8 cellular contexts compared by ENCODE assay signal in the genomic region with DNA sequence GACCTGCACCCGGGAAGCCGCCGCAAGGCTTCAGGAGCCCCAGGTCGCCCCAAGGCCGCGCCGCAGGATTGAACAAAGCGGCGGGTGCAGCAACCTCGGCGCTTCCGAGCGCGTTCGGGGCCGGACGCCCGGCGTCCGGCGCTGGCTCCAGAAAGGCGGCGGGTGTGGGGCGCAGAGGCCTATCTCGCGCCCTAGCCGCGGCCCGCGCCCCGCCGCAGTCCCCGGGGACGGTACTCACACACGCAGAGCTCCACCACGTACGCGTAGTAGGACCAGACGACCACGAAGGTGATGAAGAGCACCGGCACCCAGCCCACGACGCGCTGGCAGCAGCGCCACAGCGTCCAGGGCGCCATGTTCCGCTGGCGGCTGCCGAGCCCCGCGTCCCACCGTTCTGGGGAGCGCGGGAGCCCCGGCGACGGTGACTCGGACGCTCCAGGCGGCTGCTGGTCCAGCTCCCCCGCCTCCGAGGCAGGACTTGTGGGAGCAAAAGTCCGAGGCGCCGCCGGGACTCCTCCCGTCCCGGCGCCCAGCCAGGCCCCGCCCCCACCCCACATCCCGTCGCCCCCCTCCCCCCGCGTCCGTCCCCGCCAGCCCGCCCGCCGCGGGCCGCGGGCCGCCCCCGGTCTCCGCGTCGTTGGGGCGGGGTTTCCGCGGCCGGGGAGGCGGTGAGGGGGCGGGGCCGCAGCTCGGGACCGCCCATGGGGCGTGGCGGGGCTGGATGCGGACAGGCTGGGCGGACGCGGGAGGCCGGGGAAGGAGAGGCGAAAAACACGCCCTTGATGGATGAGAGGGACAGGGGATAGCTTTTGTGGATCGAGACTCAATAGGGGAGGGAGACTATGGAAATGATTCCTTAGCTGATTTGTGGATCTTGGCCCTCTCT. TPM values are rescaled to one million over a fixed set of nuclear protein-coding genes. Genes with fewer than 3 reads are reported as not detected.
DNase-seq lines count a peak whose midpoint lies in the region; ATAC-seq lines count a peak whose summit lies in the region.

ZDHHC20 (minus strand) TSS at position 488 of the 886 bp plus-strand sequence; CDS start at position 356, 132 bp downstream.

- DNase-seq in DMS 273 treated with DMSO at 0.1 percent for 48 hours (lab: John Stamatoyannopoulos, UW) (peak; percentile 13), HuH-7 (ENCODE audit: low spot score) (peak; percentile 75), RKO (ENCODE audit: low spot score) (peak; percentile 84), fibroblast of gingiva (ENCODE audit: low read depth) (peak; percentile 83)
- peak; percentile 83 to 87 for DNase-seq in activated T-helper 1 cell treated with anti-CD3 and anti-CD28 coated beads, Interleukin-2, amount 50 U/mL, for 16 hours (ENCODE audit: low read depth in 1 of 2, low spot score in 1 of 2)
- peak; percentile 75 to 99 (median 88) for DNase-seq in naive thymus-derived CD4-positive, alpha-beta T cell
- DNase-seq in stimulated activated naive B cell treated with anti-CD40 and anti-IgM and Interleukin-4, amounts not matched to agents 10 μg/mL and 1 μg/mL and 100 μg/mL, for 72 hours: peak; percentile 82

- H3K9me3 Mint-ChIP-seq in naive thymus-derived CD4-positive, alpha-beta T cell: peaks cover 0 to 8% (median 0%) of the 10 kb centered on the region in 11 donors
- H3K9me3 Mint-ChIP-seq in stimulated activated naive B cell treated with anti-CD40 and anti-IgM and Interleukin-4, amounts not matched to agents 10 μg/mL and 1 μg/mL and 100 μg/mL, for 72 hours: no peaks in the 10 kb centered on the region

- intact Hi-C loops in naive thymus-derived CD4-positive, alpha-beta T cell (cut with micrococcal nuclease): loop anchor here (1.0 to 10.0 kb wide), 19 partner anchors 18 to 1916 kb away; partner anchors contain the start of genes EEF1AKMT1 (in 2 of the 2), FGF9 (in 2 of the 2), MRPL57 (in 2 of the 2) and SKA3 (in 2 of the 2)

- peak; percentile 93 for ATAC-seq in GM21423 (IDR thresholded peaks at IDR 0.05; ENCODE audit: unreplicated experiment)
- peak; percentile 98 for ATAC-seq in naive thymus-derived CD4-positive, alpha-beta T cell
- ATAC-seq in stimulated activated naive B cell treated with anti-CD40 and anti-IgM and Interleukin-4, amounts not matched to agents 10 μg/mL and 1 μg/mL and 100 μg/mL, for 72 hours (replicated peaks): peak; percentile 88 to 91

- POLR2A ChIA-PET in naive thymus-derived CD4-positive, alpha-beta T cell (lab: Charles Lee): interaction anchor here (0.5 to 3.2 kb wide), 15 partner anchors 9 to 1510 kb away, joined by 3 to 21 read pairs (median 4); partner anchors contain the start of genes MICU2, MRPL57 and SKA3

- H3K27me3 ChIP-seq in naive thymus-derived CD4-positive, alpha-beta T cell (ENCODE audit: control insufficient read depth in 2 of 2, insufficient read depth in 2 of 2, low read length in 2 of 2): no peaks in the 10 kb centered on the region

- H3K27ac Mint-ChIP-seq in naive thymus-derived CD4-positive, alpha-beta T cell: peak within 1 kb of the TSS; percentile 74 to 98 (median 94)
- H3K27ac Mint-ChIP-seq in stimulated activated naive B cell treated with anti-CD40 and anti-IgM and Interleukin-4, amounts not matched to agents 10 μg/mL and 1 μg/mL and 100 μg/mL, for 72 hours: peak within 1 kb of the TSS; percentile 95

- peak within 1 kb of the TSS; percentile 90 for H3K4me3 ChIP-seq in naive thymus-derived CD4-positive, alpha-beta T cell (ENCODE audit: low read length)

- H3K27me3 Mint-ChIP-seq in naive thymus-derived CD4-positive, alpha-beta T cell: peaks cover 0 to 7% (median 0%) of the 10 kb centered on the region in 5 donors
- H3K27me3 Mint-ChIP-seq in stimulated activated naive B cell treated with anti-CD40 and anti-IgM and Interleukin-4, amounts not matched to agents 10 μg/mL and 1 μg/mL and 100 μg/mL, for 72 hours: no peaks in the 10 kb centered on the region

- H3K36me3 Mint-ChIP-seq in naive thymus-derived CD4-positive, alpha-beta T cell: peaks cover 4 to 18% (median 7%) of the 10 kb centered on the region in 5 donors
- H3K36me3 Mint-ChIP-seq in stimulated activated naive B cell treated with anti-CD40 and anti-IgM and Interleukin-4, amounts not matched to agents 10 μg/mL and 1 μg/mL and 100 μg/mL, for 72 hours: peaks cover 4 to 11% of the 10 kb centered on the region in 2 donors

- peaks cover 0 to 9% (median 0%) of the 10 kb centered on the region in 3 experiments for H3K36me3 ChIP-seq in naive thymus-derived CD4-positive, alpha-beta T cell (ENCODE audit: control insufficient read depth in 2 of 3, insufficient read depth in 3 of 3, low read length in 3 of 3)

- peak within 1 kb of the TSS; percentile 91 to 97 (median 94) for H3K4me3 Mint-ChIP-seq in naive thymus-derived CD4-positive, alpha-beta T cell
- H3K4me3 Mint-ChIP-seq in stimulated activated naive B cell treated with anti-CD40 and anti-IgM and Interleukin-4, amounts not matched to agents 10 μg/mL and 1 μg/mL and 100 μg/mL, for 72 hours: peak within 1 kb of the TSS; percentile 90 to 96

- H3K4me1 Mint-ChIP-seq in naive thymus-derived CD4-positive, alpha-beta T cell: peaks cover 27 to 55% (median 42%) of the 10 kb centered on the region in 7 donors
- peaks cover 12 to 33% of the 10 kb centered on the region in 2 donors for H3K4me1 Mint-ChIP-seq in stimulated activated naive B cell treated with anti-CD40 and anti-IgM and Interleukin-4, amounts not matched to agents 10 μg/mL and 1 μg/mL and 100 μg/mL, for 72 hours

- CTCF ChIA-PET in naive thymus-derived CD4-positive, alpha-beta T cell (lab: Charles Lee): interaction anchor here (1.1 to 2.2 kb wide), 2 partner anchors 18 to 161 kb away, joined by 3 to 16 read pairs; no protein-coding TSS in a partner anchor

- H3K4me1 ChIP-seq in naive thymus-derived CD4-positive, alpha-beta T cell (ENCODE audit: control insufficient read depth in 2 of 2, insufficient read depth in 2 of 2, low read length in 2 of 2): peaks cover 9 to 19% of the 10 kb centered on the region in 2 donors

- peak within 1 kb of the TSS; percentile 97 for H3K27ac ChIP-seq in naive thymus-derived CD4-positive, alpha-beta T cell (ENCODE audit: low read depth, low read length)

- no peaks in the 10 kb centered on the region for H3K9me3 ChIP-seq in naive thymus-derived CD4-positive, alpha-beta T cell (ENCODE audit: control insufficient read depth in 2 of 3, low read length in 3 of 3)

RNA-seq across cellular contexts. Expression of gene ZDHHC20, which starts in this region (rescaled TPM):
- total RNA-seq in naive thymus-derived CD4-positive, alpha-beta T cell: 10 to 100 TPM; 60.8 to 89.9 (median 71.7) TPM
- 10 to 100 TPM; 36.8 to 38.3 TPM for polyA plus RNA-seq in naive thymus-derived CD4-positive, alpha-beta T cell

Comparison
In these comparisons a context has a peak if more than half of its experiments do, and no peak if none do; other contexts are left out.
1. Peak in every context shown above with its lines: DNase-seq, ATAC-seq, H3K4me3 ChIP-seq and H3K27ac ChIP-seq.
2. DNase-seq: peak in every context shown above with its lines; median percentile 88 in naive thymus-derived CD4-positive, alpha-beta T cell; 85 in activated T-helper 1 cell treated with anti-CD3 and anti-CD28 coated beads, Interleukin-2, amount 50 U/mL, for 16 hours; 84 in RKO; 83 in fibroblast of gingiva; 82 in stimulated activated naive B cell treated with anti-CD40 and anti-IgM and Interleukin-4, amounts not matched to agents 10 μg/mL and 1 μg/mL and 100 μg/mL, for 72 hours; 75 in HuH-7; 13 in DMS 273 treated with DMSO at 0.1 percent for 48 hours.